23 cellular contexts compared by ENCODE assay signal in genomic region chr11:35750981-35751663, GRCh38.
"Had no signal": no experiment of that assay in that cellular context is flagged by ENCODE, and none has a peak within 500 bp of the region (broad histone marks: within the 10 kb centered on the region; RNA-seq: fewer than 3 reads in every experiment).

No MANE protein-coding gene starts in this region.

- H3K4me1 ChIP-seq: lower lobe of right lung, spleen had no signal

- H3K4me1 Mint-ChIP-seq: activated naive CD8-positive, alpha-beta T cell treated with anti-CD3 and anti-CD28 coated beads for 36 hours; mesothelial cell of epicardium had no signal

- H3K27me3 ChIP-seq: esophagus squamous epithelium, spleen had no signal

- H3K27ac ChIP-seq: coronary artery, esophagus squamous epithelium, lower lobe of right lung had no signal

- H3K9me3 ChIP-seq: esophagus squamous epithelium, lower lobe of right lung had no signal

- H3K9me3 Mint-ChIP-seq: activated B cell treated with CpG ODN at 0.5 μM for 24 hours; natural killer cell treated with Interleukin-12 subunit alpha and Interleukin-12 subunit beta and Interleukin-15 and Interleukin-18, amount 100 ng/mL, for 72 hours had no signal

- H3K27ac Mint-ChIP-seq: activated B cell treated with CpG ODN at 0.5 μM for 24 hours; activated CD4-positive, alpha-beta memory T cell treated with anti-CD3 and anti-CD28 coated beads for 36 hours; activated naive CD8-positive, alpha-beta T cell treated with anti-CD3 and anti-CD28 coated beads for 36 hours; mesothelial cell of epicardium; stimulated activated naive B cell treated with anti-CD40 and anti-IgM and Interleukin-4, amounts not matched to agents 10 μg/mL and 1 μg/mL and 100 μg/mL, for 72 hours had no signal

- H3K36me3 ChIP-seq: esophagus squamous epithelium, lower lobe of right lung had no signal

- DNase-seq: activated B cell treated with CpG ODN at 0.5 μM for 24 hours; activated CD4-positive, alpha-beta memory T cell treated with anti-CD3 and anti-CD28 coated beads for 36 hours; activated CD4-positive, alpha-beta T cell treated with anti-CD3 and anti-CD28 coated beads for 4 hours; activated naive CD4-positive, alpha-beta T cell; activated naive CD8-positive, alpha-beta T cell treated with anti-CD3 and anti-CD28 coated beads for 36 hours; activated T-cell treated with anti-CD3 and anti-CD28 coated beads for 4 hours; amniotic stem cell; central memory CD4-positive, alpha-beta T cell; esophagus squamous epithelium; glutamatergic neuron; hypothalamus; islet precursor cell; lower lobe of right lung; nucleus accumbens; retina; spleen; stimulated activated CD4-positive, alpha-beta T cell treated with anti-CD3 and anti-CD28 coated beads, Interleukin-4, amount 100 ng/mL, for 4 hours; stimulated activated naive B cell treated with anti-CD40 and anti-IgM and Interleukin-4, amounts not matched to agents 10 μg/mL and 1 μg/mL and 100 μg/mL, for 72 hours; T-helper 1 cell; T-helper 9 cell had no signal

- H3K36me3 Mint-ChIP-seq: natural killer cell treated with Interleukin-12 subunit alpha and Interleukin-12 subunit beta and Interleukin-15 and Interleukin-18, amount 100 ng/mL, for 72 hours had no signal

- H3K4me3 ChIP-seq: coronary artery, esophagus squamous epithelium, lower lobe of right lung, spleen had no signal

- ATAC-seq: lower lobe of right lung; natural killer cell treated with Interleukin-12 subunit alpha and Interleukin-12 subunit beta and Interleukin-15 and Interleukin-18, amount 100 ng/mL, for 72 hours; stimulated activated naive B cell treated with anti-CD40 and anti-IgM and Interleukin-4, amounts not matched to agents 10 μg/mL and 1 μg/mL and 100 μg/mL, for 72 hours had no signal

- H3K4me3 Mint-ChIP-seq: activated B cell treated with CpG ODN at 0.5 μM for 24 hours; activated CD4-positive, alpha-beta memory T cell treated with anti-CD3 and anti-CD28 coated beads for 36 hours; activated naive CD8-positive, alpha-beta T cell treated with anti-CD3 and anti-CD28 coated beads for 36 hours; mesothelial cell of epicardium; natural killer cell treated with Interleukin-12 subunit alpha and Interleukin-12 subunit beta and Interleukin-15 and Interleukin-18, amount 100 ng/mL, for 72 hours; stimulated activated naive B cell treated with anti-CD40 and anti-IgM and Interleukin-4, amounts not matched to agents 10 μg/mL and 1 μg/mL and 100 μg/mL, for 72 hours had no signal

- H3K27me3 Mint-ChIP-seq: activated B cell treated with CpG ODN at 0.5 μM for 24 hours; activated CD4-positive, alpha-beta memory T cell treated with anti-CD3 and anti-CD28 coated beads for 36 hours; activated naive CD8-positive, alpha-beta T cell treated with anti-CD3 and anti-CD28 coated beads for 36 hours; natural killer cell treated with Interleukin-12 subunit alpha and Interleukin-12 subunit beta and Interleukin-15 and Interleukin-18, amount 100 ng/mL, for 72 hours; stimulated activated naive B cell treated with anti-CD40 and anti-IgM and Interleukin-4, amounts not matched to agents 10 μg/mL and 1 μg/mL and 100 μg/mL, for 72 hours had no signal
